ENCODE assay signal across 17 cellular contexts in genomic region chr12:49631336-49631907, GRCh38. TPM values are rescaled to one million over a fixed set of nuclear protein-coding genes. Genes with fewer than 3 reads are reported as not detected.
"Had no signal": no experiment of that assay in that cellular context is flagged by ENCODE, and none has a peak within 500 bp of the region (broad histone marks: within the 10 kb centered on the region; RNA-seq: fewer than 3 reads in every experiment).

No MANE protein-coding gene starts in this region.

- H3K4me3 Mint-ChIP-seq: activated CD4-positive, alpha-beta T cell treated with anti-CD3 and anti-CD28 coated beads, Interleukin-2, amount 10 ng/mL, durations not matched to agents 7 days and 5 days; activated naive CD8-positive, alpha-beta T cell treated with anti-CD3 and anti-CD28 coated beads for 36 hours; activated T-helper 17 cell treated with anti-CD3 and anti-CD28 coated beads, Interleukin-2, amount 50 U/mL, for 72 hours; stimulated activated naive CD8-positive, alpha-beta T cell treated with anti-CD3 and anti-CD28 coated beads, Interleukin-15, Interleukin-2, amounts not matched to agents 100 ng/mL and 50 ng/mL, for 24 hours; T-helper 1 cell treated with Interleukin-12 subunit alpha and Interleukin-12 subunit beta and Interleukin-4 antibody, amounts not matched to agents 30 μg/mL and 1 μg/mL, for 36 hours had no signal

- H3K27ac ChIP-seq: gastrocnemius medialis, left ventricle myocardium inferior, tibial nerve had no signal

- H3K36me3 Mint-ChIP-seq: activated naive CD8-positive, alpha-beta T cell treated with anti-CD3 and anti-CD28 coated beads for 36 hours had no signal

- H3K27me3 ChIP-seq: dorsolateral prefrontal cortex, gastrocnemius medialis, tibial nerve had no signal

- H3K4me3 ChIP-seq: dorsolateral prefrontal cortex, gastrocnemius medialis, left ventricle myocardium inferior, tibial nerve had no signal

- DNase-seq: activated CD4-positive, alpha-beta T cell treated with anti-CD3 and anti-CD28 coated beads, Interleukin-2, amount 10 ng/mL, durations not matched to agents 7 days and 5 days; activated naive CD4-positive, alpha-beta T cell; activated naive CD8-positive, alpha-beta T cell treated with anti-CD3 and anti-CD28 coated beads for 36 hours; activated T-cell treated with anti-CD3 and anti-CD28 coated beads for 4 hours; amygdala; caudate nucleus; dorsolateral prefrontal cortex; gastrocnemius medialis; kidney glomerular epithelial cell; left ventricle myocardium inferior; mammary epithelial cell had no signal

- H3K9me3 Mint-ChIP-seq: activated CD4-positive, alpha-beta T cell treated with anti-CD3 and anti-CD28 coated beads, Interleukin-2, amount 10 ng/mL, durations not matched to agents 7 days and 5 days; activated naive CD8-positive, alpha-beta T cell treated with anti-CD3 and anti-CD28 coated beads for 36 hours; activated T-helper 17 cell treated with anti-CD3 and anti-CD28 coated beads, Interleukin-2, amount 50 U/mL, for 72 hours; stimulated activated naive CD8-positive, alpha-beta T cell treated with anti-CD3 and anti-CD28 coated beads, Interleukin-15, Interleukin-2, amounts not matched to agents 100 ng/mL and 50 ng/mL, for 24 hours; T-helper 1 cell treated with Interleukin-12 subunit alpha and Interleukin-12 subunit beta and Interleukin-4 antibody, amounts not matched to agents 30 μg/mL and 1 μg/mL, for 36 hours had no signal

- H3K27ac Mint-ChIP-seq: activated CD4-positive, alpha-beta T cell treated with anti-CD3 and anti-CD28 coated beads, Interleukin-2, amount 10 ng/mL, durations not matched to agents 7 days and 5 days; activated naive CD8-positive, alpha-beta T cell treated with anti-CD3 and anti-CD28 coated beads for 36 hours; activated T-helper 17 cell treated with anti-CD3 and anti-CD28 coated beads, Interleukin-2, amount 50 U/mL, for 72 hours; progenitor cell of endocrine pancreas; stimulated activated naive CD8-positive, alpha-beta T cell treated with anti-CD3 and anti-CD28 coated beads, Interleukin-15, Interleukin-2, amounts not matched to agents 100 ng/mL and 50 ng/mL, for 24 hours; T-helper 1 cell treated with Interleukin-12 subunit alpha and Interleukin-12 subunit beta and Interleukin-4 antibody, amounts not matched to agents 30 μg/mL and 1 μg/mL, for 36 hours had no signal

- H3K4me1 Mint-ChIP-seq: activated T-helper 17 cell treated with anti-CD3 and anti-CD28 coated beads, Interleukin-2, amount 50 U/mL, for 72 hours had no signal

- H3K27me3 Mint-ChIP-seq: activated CD4-positive, alpha-beta T cell treated with anti-CD3 and anti-CD28 coated beads, Interleukin-2, amount 10 ng/mL, durations not matched to agents 7 days and 5 days; activated naive CD8-positive, alpha-beta T cell treated with anti-CD3 and anti-CD28 coated beads for 36 hours; activated T-helper 17 cell treated with anti-CD3 and anti-CD28 coated beads, Interleukin-2, amount 50 U/mL, for 72 hours; progenitor cell of endocrine pancreas; stimulated activated naive CD8-positive, alpha-beta T cell treated with anti-CD3 and anti-CD28 coated beads, Interleukin-15, Interleukin-2, amounts not matched to agents 100 ng/mL and 50 ng/mL, for 24 hours had no signal

- H3K9me3 ChIP-seq: gastrocnemius medialis, left ventricle myocardium inferior, tibial nerve had no signal

RNA-seq across cellular contexts. Expression of gene FAM186B, which starts 26.0 kb away (rescaled TPM):
- total RNA-seq: skeletal muscle tissue had no signal
